Comparison of ENCODE assay signal across 1 cellular context in the genomic region with DNA sequence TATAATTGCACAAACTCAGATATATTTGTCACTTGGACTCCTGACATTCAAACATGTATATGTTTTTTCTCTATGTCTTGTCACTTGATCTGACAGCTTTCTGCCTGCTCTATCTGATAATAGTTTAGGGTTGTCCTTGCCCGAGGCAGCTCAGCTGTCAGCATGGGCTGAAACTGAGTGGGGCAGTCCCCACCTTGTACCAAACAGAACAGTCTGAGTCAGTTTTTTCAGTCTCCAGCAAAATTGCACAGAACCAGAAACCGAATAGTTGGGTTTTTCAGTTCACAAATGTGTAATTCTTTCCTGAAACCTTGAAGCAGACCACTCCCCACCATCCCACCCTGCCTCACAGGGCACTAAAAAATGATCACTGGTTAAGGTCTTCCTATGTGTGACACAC.
TF ChIP-seq lines count a peak whose summit lies in the region.

No MANE protein-coding gene starts in this region.

TF ChIP-seq in GM12878, 131 proteins besides CTCF, POLR2A, EP300 and RAD21 (continued from another document and continues in another):
- TF ChIP-seq MXI1 (IDR thresholded peaks at IDR 0.05; ENCODE audit: low read depth, low read length) (no peak), ZNF622 (IDR thresholded peaks at IDR 0.05) (no peak), FOS (IDR thresholded peaks at IDR 0.05; ENCODE audit: borderline replicate concordance, extremely low read depth, insufficient read length) (no peak), FOXM1 (IDR thresholded peaks at IDR 0.05; ENCODE audit: low read depth, low read length) (peak; percentile 93), NBN (IDR thresholded peaks at IDR 0.05) (no peak), IKZF1 (conservative IDR thresholded peaks at IDR 0.05) (peak; percentile 69), EGR1 (IDR thresholded peaks at IDR 0.05; ENCODE audit: borderline replicate concordance in 1 of 2, low read depth in 2 of 2, low read length in 2 of 2) (no peak), POLR2AphosphoS2 (IDR thresholded peaks at IDR 0.05; ENCODE audit: low read depth, low read length) (no peak), ZSCAN29 (IDR thresholded peaks at IDR 0.05) (0 out of 2 replicates have a peak, but pooled peaks have one; percentile 47), STAT3 (IDR thresholded peaks at IDR 0.05; ENCODE audit: low read depth, low read length) (no peak), RFX5 (IDR thresholded peaks at IDR 0.05; ENCODE audit: low read depth, low read length) (no peak), RB1 (IDR thresholded peaks at IDR 0.05; ENCODE audit: borderline replicate concordance) (no peak), RBBP5 (conservative IDR thresholded peaks at IDR 0.05) (no peak), CREB1 (IDR thresholded peaks at IDR 0.05; ENCODE audit: low read depth) (0 out of 2 replicates have a peak, but pooled peaks have one; percentile 35), YBX1 (IDR thresholded peaks at IDR 0.05) (no peak), SMAD1 (IDR thresholded peaks at IDR 0.05; ENCODE audit: low read depth, partially characterized antibody) (no peak), TCF12 (IDR thresholded peaks at IDR 0.05; ENCODE audit: low read depth, low read length) (peak; percentile 73; the same call in 1 of the 2 replicates), ATF7 (IDR thresholded peaks at IDR 0.05; ENCODE audit: low read depth) (peak; percentile 51; the same call in 1 of the 2 replicates), PAX5 (IDR thresholded peaks at IDR 0.05; ENCODE audit: borderline replicate concordance, low read depth, low read length) (peak; percentile 70), ETV6 (conservative IDR thresholded peaks at IDR 0.05 in 1 of 2, IDR thresholded peaks at IDR 0.05 in 1 of 2; ENCODE audit: borderline replicate concordance in 1 of 2, low read depth in 1 of 2) (peak in 1 of 2 experiments; percentile 74; a peak in 1 of 4 replicates), ZNF24 (IDR thresholded peaks at IDR 0.05) (no peak), TBL1XR1 (IDR thresholded peaks at IDR 0.05; ENCODE audit: low read depth, low read length) (no peak), SMARCA5 (IDR thresholded peaks at IDR 0.05) (no peak), BACH1 (IDR thresholded peaks at IDR 0.05; ENCODE audit: borderline replicate concordance) (peak; percentile 68; the same call in 1 of the 2 replicates), TCF7 (IDR thresholded peaks at IDR 0.05; ENCODE audit: borderline replicate concordance) (0 out of 2 replicates have a peak, but pooled peaks have one; percentile 14), ZNF207 (IDR thresholded peaks at IDR 0.05; ENCODE audit: borderline replicate concordance) (no peak), SP1 (IDR thresholded peaks at IDR 0.05; ENCODE audit: low read depth, low read length) (no peak), CHD4 (IDR thresholded peaks at IDR 0.05) (no peak), KAT2A (conservative IDR thresholded peaks at IDR 0.05; ENCODE audit: control insufficient read depth, low read depth, low read length) (no peak), CBX5 (IDR thresholded peaks at IDR 0.05; ENCODE audit: low read depth) (0 out of 2 replicates have a peak, but pooled peaks have one; percentile 48), EZH2 (IDR thresholded peaks at IDR 0.05; ENCODE audit: borderline replicate concordance, control insufficient read depth, low read depth, low read length) (no peak), GABPA (IDR thresholded peaks at IDR 0.05; ENCODE audit: low read depth) (peak; percentile 55; the same call in 1 of the 2 replicates), ZBED1 (IDR thresholded peaks at IDR 0.05; ENCODE audit: borderline replicate concordance) (peak; percentile 50; the same call in 1 of the 2 replicates), SMAD5 (IDR thresholded peaks at IDR 0.05; ENCODE audit: low read depth) (no peak)
- TF ChIP-seq, protein P1, sequence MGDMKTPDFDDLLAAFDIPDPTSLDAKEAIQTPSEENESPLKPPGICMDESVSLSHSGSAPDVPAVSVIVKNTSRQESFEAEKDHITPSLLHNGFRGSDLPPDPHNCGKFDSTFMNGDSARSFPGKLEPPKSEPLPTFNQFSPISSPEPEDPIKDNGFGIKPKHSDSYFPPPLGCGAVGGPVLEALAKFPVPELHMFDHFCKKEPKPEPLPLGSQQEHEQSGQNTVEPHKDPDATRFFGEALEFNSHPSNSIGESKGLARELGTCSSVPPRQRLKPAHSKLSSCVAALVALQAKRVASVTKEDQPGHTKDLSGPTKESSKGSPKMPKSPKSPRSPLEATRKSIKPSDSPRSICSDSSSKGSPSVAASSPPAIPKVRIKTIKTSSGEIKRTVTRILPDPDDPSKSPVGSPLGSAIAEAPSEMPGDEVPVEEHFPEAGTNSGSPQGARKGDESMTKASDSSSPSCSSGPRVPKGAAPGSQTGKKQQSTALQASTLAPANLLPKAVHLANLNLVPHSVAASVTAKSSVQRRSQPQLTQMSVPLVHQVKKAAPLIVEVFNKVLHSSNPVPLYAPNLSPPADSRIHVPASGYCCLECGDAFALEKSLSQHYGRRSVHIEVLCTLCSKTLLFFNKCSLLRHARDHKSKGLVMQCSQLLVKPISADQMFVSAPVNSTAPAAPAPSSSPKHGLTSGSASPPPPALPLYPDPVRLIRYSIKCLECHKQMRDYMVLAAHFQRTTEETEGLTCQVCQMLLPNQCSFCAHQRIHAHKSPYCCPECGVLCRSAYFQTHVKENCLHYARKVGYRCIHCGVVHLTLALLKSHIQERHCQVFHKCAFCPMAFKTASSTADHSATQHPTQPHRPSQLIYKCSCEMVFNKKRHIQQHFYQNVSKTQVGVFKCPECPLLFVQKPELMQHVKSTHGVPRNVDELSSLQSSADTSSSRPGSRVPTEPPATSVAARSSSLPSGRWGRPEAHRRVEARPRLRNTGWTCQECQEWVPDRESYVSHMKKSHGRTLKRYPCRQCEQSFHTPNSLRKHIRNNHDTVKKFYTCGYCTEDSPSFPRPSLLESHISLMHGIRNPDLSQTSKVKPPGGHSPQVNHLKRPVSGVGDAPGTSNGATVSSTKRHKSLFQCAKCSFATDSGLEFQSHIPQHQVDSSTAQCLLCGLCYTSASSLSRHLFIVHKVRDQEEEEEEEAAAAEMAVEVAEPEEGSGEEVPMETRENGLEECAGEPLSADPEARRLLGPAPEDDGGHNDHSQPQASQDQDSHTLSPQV (IDR thresholded peaks at IDR 0.05), result no peak
- TF ChIP-seq, protein P2, sequence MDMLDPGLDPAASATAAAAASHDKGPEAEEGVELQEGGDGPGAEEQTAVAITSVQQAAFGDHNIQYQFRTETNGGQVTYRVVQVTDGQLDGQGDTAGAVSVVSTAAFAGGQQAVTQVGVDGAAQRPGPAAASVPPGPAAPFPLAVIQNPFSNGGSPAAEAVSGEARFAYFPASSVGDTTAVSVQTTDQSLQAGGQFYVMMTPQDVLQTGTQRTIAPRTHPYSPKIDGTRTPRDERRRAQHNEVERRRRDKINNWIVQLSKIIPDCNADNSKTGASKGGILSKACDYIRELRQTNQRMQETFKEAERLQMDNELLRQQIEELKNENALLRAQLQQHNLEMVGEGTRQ (IDR thresholded peaks at IDR 0.05; ENCODE audit: borderline replicate concordance, low read depth, low read length), result no peak
- TF ChIP-seq, protein P3, sequence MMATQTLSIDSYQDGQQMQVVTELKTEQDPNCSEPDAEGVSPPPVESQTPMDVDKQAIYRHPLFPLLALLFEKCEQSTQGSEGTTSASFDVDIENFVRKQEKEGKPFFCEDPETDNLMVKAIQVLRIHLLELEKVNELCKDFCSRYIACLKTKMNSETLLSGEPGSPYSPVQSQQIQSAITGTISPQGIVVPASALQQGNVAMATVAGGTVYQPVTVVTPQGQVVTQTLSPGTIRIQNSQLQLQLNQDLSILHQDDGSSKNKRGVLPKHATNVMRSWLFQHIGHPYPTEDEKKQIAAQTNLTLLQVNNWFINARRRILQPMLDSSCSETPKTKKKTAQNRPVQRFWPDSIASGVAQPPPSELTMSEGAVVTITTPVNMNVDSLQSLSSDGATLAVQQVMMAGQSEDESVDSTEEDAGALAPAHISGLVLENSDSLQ (IDR thresholded peaks at IDR 0.05), result peak; percentile 85
- TF ChIP-seq, protein P4, sequence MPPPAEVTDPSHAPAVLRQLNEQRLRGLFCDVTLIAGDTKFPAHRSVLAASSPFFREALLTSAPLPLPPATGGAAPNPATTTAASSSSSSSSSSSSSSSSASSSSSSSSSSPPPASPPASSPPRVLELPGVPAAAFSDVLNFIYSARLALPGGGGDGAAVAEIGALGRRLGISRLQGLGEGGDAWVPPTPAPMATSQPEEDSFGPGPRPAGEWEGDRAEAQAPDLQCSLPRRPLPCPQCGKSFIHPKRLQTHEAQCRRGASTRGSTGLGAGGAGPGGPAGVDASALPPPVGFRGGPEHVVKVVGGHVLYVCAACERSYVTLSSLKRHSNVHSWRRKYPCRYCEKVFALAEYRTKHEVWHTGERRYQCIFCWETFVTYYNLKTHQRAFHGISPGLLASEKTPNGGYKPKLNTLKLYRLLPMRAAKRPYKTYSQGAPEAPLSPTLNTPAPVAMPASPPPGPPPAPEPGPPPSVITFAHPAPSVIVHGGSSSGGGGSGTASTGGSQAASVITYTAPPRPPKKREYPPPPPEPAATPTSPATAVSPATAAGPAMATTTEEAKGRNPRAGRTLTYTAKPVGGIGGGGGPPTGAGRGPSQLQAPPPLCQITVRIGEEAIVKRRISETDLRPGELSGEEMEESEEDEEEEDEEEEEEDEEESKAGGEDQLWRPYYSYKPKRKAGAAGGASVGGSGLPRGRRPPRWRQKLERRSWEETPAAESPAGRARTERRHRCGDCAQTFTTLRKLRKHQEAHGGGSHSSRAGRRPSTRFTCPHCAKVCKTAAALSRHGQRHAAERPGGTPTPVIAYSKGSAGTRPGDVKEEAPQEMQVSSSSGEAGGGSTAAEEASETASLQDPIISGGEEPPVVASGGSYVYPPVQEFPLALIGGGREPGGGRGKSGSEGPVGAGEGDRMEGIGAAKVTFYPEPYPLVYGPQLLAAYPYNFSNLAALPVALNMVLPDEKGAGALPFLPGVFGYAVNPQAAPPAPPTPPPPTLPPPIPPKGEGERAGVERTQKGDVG (CRISPR knock-in tag; IDR thresholded peaks at IDR 0.05), result no peak
- TF ChIP-seq, protein P5, sequence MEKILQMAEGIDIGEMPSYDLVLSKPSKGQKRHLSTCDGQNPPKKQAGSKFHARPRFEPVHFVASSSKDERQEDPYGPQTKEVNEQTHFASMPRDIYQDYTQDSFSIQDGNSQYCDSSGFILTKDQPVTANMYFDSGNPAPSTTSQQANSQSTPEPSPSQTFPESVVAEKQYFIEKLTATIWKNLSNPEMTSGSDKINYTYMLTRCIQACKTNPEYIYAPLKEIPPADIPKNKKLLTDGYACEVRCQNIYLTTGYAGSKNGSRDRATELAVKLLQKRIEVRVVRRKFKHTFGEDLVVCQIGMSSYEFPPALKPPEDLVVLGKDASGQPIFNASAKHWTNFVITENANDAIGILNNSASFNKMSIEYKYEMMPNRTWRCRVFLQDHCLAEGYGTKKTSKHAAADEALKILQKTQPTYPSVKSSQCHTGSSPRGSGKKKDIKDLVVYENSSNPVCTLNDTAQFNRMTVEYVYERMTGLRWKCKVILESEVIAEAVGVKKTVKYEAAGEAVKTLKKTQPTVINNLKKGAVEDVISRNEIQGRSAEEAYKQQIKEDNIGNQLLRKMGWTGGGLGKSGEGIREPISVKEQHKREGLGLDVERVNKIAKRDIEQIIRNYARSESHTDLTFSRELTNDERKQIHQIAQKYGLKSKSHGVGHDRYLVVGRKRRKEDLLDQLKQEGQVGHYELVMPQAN (conservative IDR thresholded peaks at IDR 0.05), result no peak
- TF ChIP-seq, protein P6, sequence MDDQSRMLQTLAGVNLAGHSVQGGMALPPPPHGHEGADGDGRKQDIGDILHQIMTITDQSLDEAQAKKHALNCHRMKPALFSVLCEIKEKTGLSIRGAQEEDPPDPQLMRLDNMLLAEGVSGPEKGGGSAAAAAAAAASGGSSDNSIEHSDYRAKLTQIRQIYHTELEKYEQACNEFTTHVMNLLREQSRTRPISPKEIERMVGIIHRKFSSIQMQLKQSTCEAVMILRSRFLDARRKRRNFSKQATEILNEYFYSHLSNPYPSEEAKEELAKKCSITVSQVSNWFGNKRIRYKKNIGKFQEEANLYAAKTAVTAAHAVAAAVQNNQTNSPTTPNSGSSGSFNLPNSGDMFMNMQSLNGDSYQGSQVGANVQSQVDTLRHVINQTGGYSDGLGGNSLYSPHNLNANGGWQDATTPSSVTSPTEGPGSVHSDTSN (IDR thresholded peaks at IDR 0.05; ENCODE audit: insufficient replicate concordance, low read depth, low read length), result peak; percentile 58
- TF ChIP-seq, protein P7, sequence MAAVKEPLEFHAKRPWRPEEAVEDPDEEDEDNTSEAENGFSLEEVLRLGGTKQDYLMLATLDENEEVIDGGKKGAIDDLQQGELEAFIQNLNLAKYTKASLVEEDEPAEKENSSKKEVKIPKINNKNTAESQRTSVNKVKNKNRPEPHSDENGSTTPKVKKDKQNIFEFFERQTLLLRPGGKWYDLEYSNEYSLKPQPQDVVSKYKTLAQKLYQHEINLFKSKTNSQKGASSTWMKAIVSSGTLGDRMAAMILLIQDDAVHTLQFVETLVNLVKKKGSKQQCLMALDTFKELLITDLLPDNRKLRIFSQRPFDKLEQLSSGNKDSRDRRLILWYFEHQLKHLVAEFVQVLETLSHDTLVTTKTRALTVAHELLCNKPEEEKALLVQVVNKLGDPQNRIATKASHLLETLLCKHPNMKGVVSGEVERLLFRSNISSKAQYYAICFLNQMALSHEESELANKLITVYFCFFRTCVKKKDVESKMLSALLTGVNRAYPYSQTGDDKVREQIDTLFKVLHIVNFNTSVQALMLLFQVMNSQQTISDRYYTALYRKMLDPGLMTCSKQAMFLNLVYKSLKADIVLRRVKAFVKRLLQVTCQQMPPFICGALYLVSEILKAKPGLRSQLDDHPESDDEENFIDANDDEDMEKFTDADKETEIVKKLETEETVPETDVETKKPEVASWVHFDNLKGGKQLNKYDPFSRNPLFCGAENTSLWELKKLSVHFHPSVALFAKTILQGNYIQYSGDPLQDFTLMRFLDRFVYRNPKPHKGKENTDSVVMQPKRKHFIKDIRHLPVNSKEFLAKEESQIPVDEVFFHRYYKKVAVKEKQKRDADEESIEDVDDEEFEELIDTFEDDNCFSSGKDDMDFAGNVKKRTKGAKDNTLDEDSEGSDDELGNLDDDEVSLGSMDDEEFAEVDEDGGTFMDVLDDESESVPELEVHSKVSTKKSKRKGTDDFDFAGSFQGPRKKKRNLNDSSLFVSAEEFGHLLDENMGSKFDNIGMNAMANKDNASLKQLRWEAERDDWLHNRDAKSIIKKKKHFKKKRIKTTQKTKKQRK (IDR thresholded peaks at IDR 0.05; ENCODE audit: low read depth, low read length), result no peak
- TF ChIP-seq, protein P8, sequence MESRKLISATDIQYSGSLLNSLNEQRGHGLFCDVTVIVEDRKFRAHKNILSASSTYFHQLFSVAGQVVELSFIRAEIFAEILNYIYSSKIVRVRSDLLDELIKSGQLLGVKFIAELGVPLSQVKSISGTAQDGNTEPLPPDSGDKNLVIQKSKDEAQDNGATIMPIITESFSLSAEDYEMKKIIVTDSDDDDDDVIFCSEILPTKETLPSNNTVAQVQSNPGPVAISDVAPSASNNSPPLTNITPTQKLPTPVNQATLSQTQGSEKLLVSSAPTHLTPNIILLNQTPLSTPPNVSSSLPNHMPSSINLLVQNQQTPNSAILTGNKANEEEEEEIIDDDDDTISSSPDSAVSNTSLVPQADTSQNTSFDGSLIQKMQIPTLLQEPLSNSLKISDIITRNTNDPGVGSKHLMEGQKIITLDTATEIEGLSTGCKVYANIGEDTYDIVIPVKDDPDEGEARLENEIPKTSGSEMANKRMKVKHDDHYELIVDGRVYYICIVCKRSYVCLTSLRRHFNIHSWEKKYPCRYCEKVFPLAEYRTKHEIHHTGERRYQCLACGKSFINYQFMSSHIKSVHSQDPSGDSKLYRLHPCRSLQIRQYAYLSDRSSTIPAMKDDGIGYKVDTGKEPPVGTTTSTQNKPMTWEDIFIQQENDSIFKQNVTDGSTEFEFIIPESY (IDR thresholded peaks at IDR 0.05), result no peak
